ENCODE assay signal across 8 cellular contexts in the genomic region with DNA sequence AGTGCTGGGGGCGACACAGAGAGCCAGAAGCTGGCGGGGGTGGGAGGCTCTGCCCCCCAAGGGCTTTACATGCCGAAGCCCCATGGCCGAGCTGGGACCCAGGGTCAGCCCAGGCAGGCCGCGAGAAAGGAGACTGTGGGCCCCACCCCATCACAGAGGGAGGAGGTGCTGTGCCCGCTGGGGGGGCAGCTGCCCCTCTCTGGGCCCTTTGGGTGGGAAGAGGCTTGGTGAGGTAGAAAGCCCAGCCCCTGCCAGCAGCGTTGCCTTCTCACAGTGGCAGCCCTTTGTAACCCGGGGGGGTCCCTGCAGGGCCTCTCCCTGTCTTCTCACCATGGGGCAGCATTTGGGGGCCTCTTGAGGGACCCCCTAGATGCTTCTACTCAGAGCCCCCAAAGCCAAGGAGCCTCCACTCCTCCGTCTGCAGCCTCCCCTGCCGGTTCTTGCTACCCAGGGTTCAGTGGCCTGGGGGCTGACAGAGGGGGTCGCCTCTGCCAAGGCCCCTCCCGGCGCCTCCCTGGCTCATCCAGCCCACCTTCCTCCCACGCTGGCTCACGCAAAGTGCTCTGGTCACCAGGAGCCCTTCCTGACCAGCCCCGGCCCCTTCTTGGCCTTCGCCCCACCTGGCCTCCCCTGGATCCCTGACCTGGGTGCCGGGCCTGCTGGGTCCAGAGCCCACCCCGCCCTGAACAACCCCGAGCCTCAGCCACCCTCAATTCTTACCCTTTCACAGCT.
DNase-seq lines count a peak whose midpoint lies in the region; ATAC-seq, FAIRE-seq and TF ChIP-seq lines count a peak whose summit lies in the region.
"Not testable (repeated sequence)": the region's sequence is repeated elsewhere in the genome, so short reads cannot be mapped to it uniquely, and the experiment has no call there.

No MANE protein-coding gene starts in this region.

- in situ Hi-C loops in K562 (cut with MboI), result not testable (repeated sequence)

- peak overlapping the region; percentile 34; the same call in 1 of the 2 replicates for H3K4me2 ChIP-seq in PC-9
- H3K4me2 ChIP-seq in K562 (ENCODE audit: insufficient read depth, low read length); keratinocyte (ENCODE audit: control insufficient read depth, extremely low read depth, insufficient read depth, low read depth, low read length): not testable (repeated sequence)

- H3K27me3 ChIP-seq in PC-9 (ENCODE audit: insufficient read depth, low read depth); K562 (ENCODE audit: control insufficient read depth in 2 of 2, insufficient read depth in 2 of 2, low read length in 2 of 2); keratinocyte (ENCODE audit: control insufficient read depth, extremely low read depth, insufficient read depth, low read length); neuron (ENCODE audit: insufficient read depth, low read length): not testable (repeated sequence)

- intact Hi-C loops in PC-9 (cut with micrococcal nuclease; ENCODE audit: unreplicated experiment); K562 (cut with micrococcal nuclease): not testable (repeated sequence)

- H2AFZ ChIP-seq in PC-9; K562 (ENCODE audit: low read depth, low read length); keratinocyte (ENCODE audit: control insufficient read depth, low read length); neuron (ENCODE audit: low read depth, low read length): not testable (repeated sequence)

- H3F3A ChIP-seq in PC-9 (ENCODE audit: insufficient read depth, low read depth), result not testable (repeated sequence)

- H3K4me1 Mint-ChIP-seq in HFFc6 (ENCODE audit: low read depth); stimulated activated memory B cell treated with anti-CD40 and anti-IgM and Interleukin-4, amounts not matched to agents 10 μg/mL and 1 μg/mL and 100 μg/mL, for 72 hours: not testable (repeated sequence)

- H3K27me3 Mint-ChIP-seq in HFFc6 (ENCODE audit: insufficient read depth); stimulated activated memory B cell treated with anti-CD40 and anti-IgM and Interleukin-4, amounts not matched to agents 10 μg/mL and 1 μg/mL and 100 μg/mL, for 72 hours: not testable (repeated sequence)

- H3K27ac Mint-ChIP-seq in HFFc6; stimulated activated memory B cell treated with anti-CD40 and anti-IgM and Interleukin-4, amounts not matched to agents 10 μg/mL and 1 μg/mL and 100 μg/mL, for 72 hours: not testable (repeated sequence)

- not testable (repeated sequence) for TF ChIP-seq POLR2A in K562 (conservative IDR thresholded peaks at IDR 0.05)

- H3K4me3 Mint-ChIP-seq in HFFc6, result peak overlapping the region; percentile 91
- peak overlapping the region; percentile 73 for H3K4me3 Mint-ChIP-seq in stimulated activated memory B cell treated with anti-CD40 and anti-IgM and Interleukin-4, amounts not matched to agents 10 μg/mL and 1 μg/mL and 100 μg/mL, for 72 hours

- H3K9ac ChIP-seq in K562 (ENCODE audit: insufficient read depth in 1 of 2, low read depth in 2 of 2, low read length in 2 of 2), result not testable (repeated sequence)
- H3K9ac ChIP-seq in keratinocyte (ENCODE audit: control insufficient read depth, extremely low read depth, insufficient read depth, low read length), result peak overlapping the region; percentile 50

- H3K9me1 ChIP-seq in K562 (ENCODE audit: control insufficient read depth, insufficient read depth, low read length); keratinocyte (ENCODE audit: control insufficient read depth, extremely low read depth, insufficient read depth, low read length): not testable (repeated sequence)

- H3K79me2 ChIP-seq in PC-9 (ENCODE audit: low read depth); K562 (ENCODE audit: control insufficient read depth, insufficient read depth, low read length); keratinocyte (ENCODE audit: control insufficient read depth, insufficient read depth, low read length): not testable (repeated sequence)

- dilution Hi-C loops in keratinocyte (cut with MboI; ENCODE audit: extremely low pct_ligation_motif_present, low sequenced_read_pairs), result not testable (repeated sequence)

- FAIRE-seq in K562 (lab: Jason Lieb, UNC); keratinocyte (lab: Jason Lieb, UNC): not testable (repeated sequence)

- not testable (repeated sequence) for H3K9me3 Mint-ChIP-seq in HFFc6; stimulated activated memory B cell treated with anti-CD40 and anti-IgM and Interleukin-4, amounts not matched to agents 10 μg/mL and 1 μg/mL and 100 μg/mL, for 72 hours

- BruUV-seq in PC-9 (replicated peaks; lab: Mats Ljungman, UMichigan), result not testable (repeated sequence)
- BruUV-seq in K562 (replicated peaks; lab: Mats Ljungman, UMichigan), result TSS peak; percentile 69

- CTCF ChIA-PET in AG04449 (lab: Yijun Ruan, JAX); PC-9 (lab: Charles Lee); K562 (lab: Yijun Ruan, JAX; ENCODE audit: low intra/inter-chr PET ratio): not testable (repeated sequence)

- no CpG with 5 or more reads among the region's 21 CpGs for WGBS in K562 (ENCODE audit: insufficient coverage, low coverage, missing lambda C conversion rate)

- not testable (repeated sequence) for TF ChIP-seq CTCF in AG04449 (IDR thresholded peaks at IDR 0.05; ENCODE audit: insufficient read depth, low read length, missing control alignments); HFFc6 (IDR thresholded peaks at IDR 0.05); PC-9 (conservative IDR thresholded peaks at IDR 0.05); K562 (IDR thresholded peaks at IDR 0.05 in 2 of 3, conservative IDR thresholded peaks at IDR 0.05 in 1 of 3; ENCODE audit: insufficient read depth in 2 of 3, low read depth in 1 of 3, low read length in 3 of 3); epithelial cell of esophagus (IDR thresholded peaks at IDR 0.05; ENCODE audit: insufficient read depth, low read depth, low read length, missing control alignments); keratinocyte (optimal IDR thresholded peaks at IDR 0.05 in 1 of 3, IDR thresholded peaks at IDR 0.05 in 1 of 3, conservative IDR thresholded peaks at IDR 0.05 in 1 of 3; ENCODE audit: extremely low read depth in 1 of 3, insufficient read depth in 2 of 3, low read length in 3 of 3)

- ATAC-seq in K562; stimulated activated memory B cell treated with anti-CD40 and anti-IgM and Interleukin-4, amounts not matched to agents 10 μg/mL and 1 μg/mL and 100 μg/mL, for 72 hours: not testable (repeated sequence)

- not testable (repeated sequence) for H3K36me3 ChIP-seq in PC-9 (ENCODE audit: low read depth); K562 (ENCODE audit: control insufficient read depth, insufficient read depth, low read length); keratinocyte (ENCODE audit: control insufficient read depth in 2 of 2, extremely low read depth in 1 of 2, insufficient read depth in 2 of 2, low read length in 2 of 2); neuron (ENCODE audit: insufficient read depth, low read length)

- H3K4me1 ChIP-seq in PC-9 (replicated peaks; ENCODE audit: insufficient read depth); K562 (replicated peaks in 1 of 2; ENCODE audit: control insufficient read depth in 2 of 2, insufficient read depth in 2 of 2, low read length in 2 of 2); keratinocyte (ENCODE audit: control insufficient read depth, extremely low read depth, insufficient read depth, low read length); neuron (ENCODE audit: insufficient read depth, low read length): not testable (repeated sequence)

- not testable (repeated sequence) for H3K36me3 Mint-ChIP-seq in HFFc6 (ENCODE audit: low read depth); stimulated activated memory B cell treated with anti-CD40 and anti-IgM and Interleukin-4, amounts not matched to agents 10 μg/mL and 1 μg/mL and 100 μg/mL, for 72 hours

- not testable (repeated sequence) for DNase-seq in AG04449 (ENCODE audit: low read depth, low spot score); HFFc6; PC-9; K562 (ENCODE audit: extremely low read depth in 1 of 4, low spot score in 3 of 4); epithelial cell of esophagus (ENCODE audit: low read depth); keratinocyte (ENCODE audit: low read depth, low spot score)

- H4K20me1 ChIP-seq in PC-9 (ENCODE audit: insufficient read depth); K562 (replicated peaks; ENCODE audit: control insufficient read depth, insufficient read depth, low read length); keratinocyte (ENCODE audit: control insufficient read depth, extremely low read depth, insufficient read depth, low read length): not testable (repeated sequence)

- not testable (repeated sequence) for TF ChIP-seq RAD21 in K562 (CRISPR knock-in tag; conservative IDR thresholded peaks at IDR 0.05 in 1 of 2, IDR thresholded peaks at IDR 0.05 in 1 of 2)

- POLR2A ChIA-PET in AG04449 (lab: Yijun Ruan, JAX); PC-9 (lab: Charles Lee; ENCODE audit: unreplicated experiment); K562 (lab: Yijun Ruan, JAX): not testable (repeated sequence)

- TF ChIP-seq EP300 in K562 (IDR thresholded peaks at IDR 0.05; ENCODE audit: low read length), result not testable (repeated sequence)

- not testable (repeated sequence) for H3K9me3 ChIP-seq in PC-9 (ENCODE audit: insufficient read depth, low read depth); K562 (replicated peaks; ENCODE audit: control insufficient read depth, insufficient read depth, low read depth, low read length); keratinocyte (ENCODE audit: control insufficient read depth, low read depth, low read length); neuron (ENCODE audit: low read length)

- not testable (repeated sequence) for H3K27ac ChIP-seq in PC-9; K562 (ENCODE audit: extremely low read depth, low read depth, low read length); keratinocyte (ENCODE audit: control insufficient read depth, insufficient read depth, low read length)

- H3K4me3 ChIP-seq in AG04449 (ENCODE audit: low read depth, low read length), result peak overlapping the region; percentile 52
- H3K4me3 ChIP-seq in PC-9, result peak overlapping the region; percentile 31; the same call in 1 of the 2 replicates
- not testable (repeated sequence) for H3K4me3 ChIP-seq in K562
- peak overlapping the region; percentile 29 for H3K4me3 ChIP-seq in epithelial cell of esophagus (ENCODE audit: low read length)
- H3K4me3 ChIP-seq in keratinocyte (ENCODE audit: control insufficient read depth in 2 of 3, extremely low read depth in 1 of 3, insufficient read depth in 2 of 3, low read depth in 1 of 3, low read length in 3 of 3), result peak overlapping the region in 1 of 3 experiments; percentile 35
- peak overlapping the region; percentile 36 for H3K4me3 ChIP-seq in neuron (ENCODE audit: low read length)

- H3K9me2 ChIP-seq in PC-9 (ENCODE audit: insufficient read depth), result not testable (repeated sequence)
